Comparison of ENCODE assay signal across 8 cellular contexts in genomic region chr22:39522567-39523300, GRCh38. TPM values are rescaled to one million over a fixed set of nuclear protein-coding genes. Genes with fewer than 3 reads are reported as not detected.
DNase-seq lines count a peak whose midpoint lies in the region; ATAC-seq, FAIRE-seq and TF ChIP-seq lines count a peak whose summit lies in the region.

No MANE protein-coding gene starts in this region.

- peak overlapping the region; percentile 52 to 96 for H3K9ac ChIP-seq in colonic mucosa (ENCODE audit: low read depth in 2 of 2, low read length in 2 of 2)

- ATAC-seq in mucosa of descending colon (peak; percentile 5), aorta (ENCODE audit: low FRiP score) (peak; percentile 14), HG02588 (IDR thresholded peaks at IDR 0.05; ENCODE audit: unreplicated experiment) (no peak)

- TF ChIP-seq POLR2A in GM12892 (IDR thresholded peaks at IDR 0.05; ENCODE audit: low read depth, low read length) = peak; percentile 92

- H3K27ac ChIP-seq in colonic mucosa = peak overlapping the region; percentile 96
- peak overlapping the region in 1 of 2 donors; percentile 20 for H3K27ac ChIP-seq in aorta (ENCODE audit: low read depth in 1 of 2, low read length in 2 of 2)

- H3K9me3 ChIP-seq in colonic mucosa (no peaks in the 10 kb centered on the region), mucosa of descending colon (no peaks in the 10 kb centered on the region), aorta (ENCODE audit: control insufficient read depth, low read length) (no peaks in the 10 kb centered on the region)

- WGBS in aorta, 2 donors = 3 to 5% methylated on average over 14 of the region's 14 CpGs

- H3K27me3 ChIP-seq in colonic mucosa (no peaks in the 10 kb centered on the region), aorta (ENCODE audit: control insufficient read depth in 1 of 2, insufficient read depth in 2 of 2, low read length in 1 of 2) (no peaks in the 10 kb centered on the region)

- DNase-seq in AG08396 (ENCODE audit: low spot score) = peak; percentile 56
- DNase-seq in GM12892 (ENCODE audit: insufficient read length) = no peak
- peak; percentile 27 for DNase-seq in RCC 7860 (ENCODE audit: low spot score)
- peak; percentile 70 for DNase-seq in colonic mucosa
- peak in 2 of 3 donors; percentile 46 to 71 for DNase-seq in mucosa of descending colon
- DNase-seq in aorta = peak in 1 of 2 donors; percentile 73
- DNase-seq in HTR-8/SVneo (ENCODE audit: insufficient read length, low spot score) = no peak

- H3K4me3 ChIP-seq in colonic mucosa (peak overlapping the region; percentile 83), mucosa of descending colon (no peak overlapping the region), aorta (ENCODE audit: low read length in 2 of 2) (peak overlapping the region; percentile 30 to 93)

- TF ChIP-seq CTCF in colonic mucosa (IDR thresholded peaks at IDR 0.05) (no peak), mucosa of descending colon (IDR thresholded peaks at IDR 0.05) (no peak)

- peaks cover 4% of the 10 kb centered on the region for H3K36me3 ChIP-seq in colonic mucosa
- peaks cover 6% of the 10 kb centered on the region for H3K36me3 ChIP-seq in mucosa of descending colon (ENCODE audit: low read depth)
- peaks cover 4 to 10% of the 10 kb centered on the region in 2 donors for H3K36me3 ChIP-seq in aorta (ENCODE audit: control insufficient read depth in 1 of 2, insufficient read depth in 2 of 2, low read length in 1 of 2)

- intact Hi-C loops in colonic mucosa (cut with DNase I) = loop anchor here (10.0 kb wide), 2 partner anchors 208 to 348 kb away; partner anchors contain the start of gene RPL3
- intact Hi-C loops in mucosa of descending colon (cut with DNase I, micrococcal nuclease) = no loop called here
- intact Hi-C loops in aorta (cut with DNase I) = loop anchor here (5.0 to 10.0 kb wide), 2 partner anchors 90 to 208 kb away; partner anchors contain the start of gene RPL3 (in 1 of the 2)

- no peak for FAIRE-seq in GM12892 (lab: Jason Lieb, UNC)
- FAIRE-seq in RCC 7860 (lab: Jason Lieb, UNC) = no peak
- FAIRE-seq in HTR-8/SVneo (lab: Jason Lieb, UNC) = no peak

- H3K4me1 ChIP-seq in colonic mucosa (peaks cover 20% of the 10 kb centered on the region), mucosa of descending colon (ENCODE audit: low read depth) (peaks cover 41% of the 10 kb centered on the region), aorta (ENCODE audit: control insufficient read depth in 1 of 2, insufficient read depth in 2 of 2, low read length in 2 of 2) (no peaks in the 10 kb centered on the region)

RNA-seq across cellular contexts. Expression of gene ATF4, which starts 2.4 kb away (rescaled TPM):
- 330 TPM for polyA plus RNA-seq in GM12892 (2012; ENCODE audit: missing spikeins)
- 100 to 1,000 TPM; 279 to 302 TPM for total RNA-seq in colonic mucosa
- 100 to 1,000 TPM; 201 to 581 (median 205) TPM for total RNA-seq in mucosa of descending colon
- 100 to 1,000 TPM; 305 to 381 TPM for total RNA-seq in aorta
- 100 to 1,000 TPM; 515 to 759 TPM for polyA plus RNA-seq in aorta

RNA-seq across cellular contexts. Expression of gene RPS19BP1, which starts 9.8 kb away (rescaled TPM):
- 46.3 TPM for polyA plus RNA-seq in GM12892 (2012; ENCODE audit: missing spikeins)
- total RNA-seq in colonic mucosa (100 to 1,000 TPM in 1 of 2 donors, 10 to 100 TPM in 1; 61.4 to 111 TPM), mucosa of descending colon (10 to 100 TPM; 59.1 to 77.7 (median 61.2) TPM), aorta (10 to 100 TPM; 50.4 to 51.8 TPM)
- polyA plus RNA-seq in aorta = 100 to 1,000 TPM; 159 to 160 TPM

RNA-seq across cellular contexts. Expression of gene MIEF1, which starts 20.6 kb away (rescaled TPM):
- polyA plus RNA-seq in GM12892 (2012; ENCODE audit: missing spikeins) = 15.2 TPM
- 10 to 100 TPM; 28.6 to 36.6 TPM for total RNA-seq in colonic mucosa
- total RNA-seq in mucosa of descending colon = 10 to 100 TPM; 29.8 to 38.4 (median 34.0) TPM
- total RNA-seq in aorta = 10 to 100 TPM; 15.5 to 20.1 TPM
- polyA plus RNA-seq in aorta = 1 to 10 TPM; 8.0 to 8.3 TPM

RNA-seq across cellular contexts. Expression of gene CACNA1I, which starts 47.8 kb away (rescaled TPM):
- not detected for polyA plus RNA-seq in GM12892 (2012; ENCODE audit: missing spikeins)
- total RNA-seq in colonic mucosa (1 to 10 TPM in 1 of 2 donors, under 1 TPM in 1; 0.69 to 1.0 TPM), mucosa of descending colon (under 1 TPM; 0.19 to 0.41 (median 0.20) TPM), aorta (under 1 TPM; 0.16 to 0.33 TPM)
- not detected for polyA plus RNA-seq in aorta

Comparison
In these comparisons a context has a peak if more than half of its experiments do, and no peak if none do; other contexts are left out.
1. DNase-seq: peak in AG08396 (single experiment), RCC 7860 (single experiment), colonic mucosa (single experiment) and mucosa of descending colon (2 of 3); none in GM12892 (single experiment) and HTR-8/SVneo (single experiment).
2. intact Hi-C loops: an anchor here in colonic mucosa (10.0 kb wide) and aorta (5.0 to 10.0 kb wide); none called in mucosa of descending colon.